In genomic region chr1:37474051-37474696, GRCh38 we compare ENCODE assay signal across 8 cellular contexts. TPM values are rescaled to one million over a fixed set of nuclear protein-coding genes. Genes with fewer than 3 reads are reported as not detected.
DNase-seq lines count a peak whose midpoint lies in the region; FAIRE-seq and TF ChIP-seq lines count a peak whose summit lies in the region.

Gene ZC3H12A, plus strand, starts transcription at chr1:37474580. Its CDS starts 917 bp downstream, at chr1:37475497.

- no peak within 1 kb of the TSS for H4K8ac ChIP-seq in neuronal stem cell (ENCODE audit: low read depth, low read length)

- H3K4me1 ChIP-seq in GM23248 (ENCODE audit: insufficient read depth) (peaks cover 69% of the 10 kb centered on the region), Loucy (ENCODE audit: insufficient read depth, low read length, poor library complexity, severe bottlenecking) (peaks cover 70% of the 10 kb centered on the region), neuronal stem cell (ENCODE audit: control insufficient read depth in 2 of 2, insufficient read depth in 1 of 2, low read depth in 1 of 2, low read length in 2 of 2) (peaks cover 27 to 41% of the 10 kb centered on the region in 2 donors)

- 1 to 2% methylated on average over 30 to 52 of the region's 78 CpGs for WGBS in GM23248 (ENCODE audit: low coverage in 1 of 2, low lambda C conversion rate in 2 of 2, missing lambda C conversion rate in 2 of 2), 2 experiments
- no CpG with 5 or more reads among the region's 78 CpGs for WGBS in neuronal stem cell (ENCODE audit: extremely low coverage in 2 of 2, insufficient read length in 2 of 2, insufficient replicate concordance in 1 of 2), 2 donors

- peak within 1 kb of the TSS; percentile 92 for H3K9ac ChIP-seq in GM23248
- H3K9ac ChIP-seq in Loucy (ENCODE audit: low read depth, low read length, poor library complexity, severe bottlenecking) = peak within 1 kb of the TSS; percentile 90
- H3K9ac ChIP-seq in neuronal stem cell (ENCODE audit: low read depth, low read length, poor library complexity) = peak within 1 kb of the TSS; percentile 89

- no peaks in the 10 kb centered on the region for H4K20me1 ChIP-seq in GM23248 (ENCODE audit: insufficient read depth)
- peaks cover 36% of the 10 kb centered on the region for H4K20me1 ChIP-seq in Loucy (ENCODE audit: insufficient read depth, low read length, poor library complexity, severe bottlenecking)

- peak within 1 kb of the TSS; percentile 40 for H2BK15ac ChIP-seq in neuronal stem cell (ENCODE audit: low read length)

- H3F3A ChIP-seq in GM23248 (ENCODE audit: insufficient read depth) = peaks cover 70% of the 10 kb centered on the region
- 0 out of 2 replicates have a peak, but pooled peaks cover 3% of the 10 kb centered on the region for H3F3A ChIP-seq in Loucy (ENCODE audit: low read depth)

- in situ Hi-C loops in GM23248 (cut with MboI) = no loop called here
- in situ Hi-C loops in SK-MEL-5 (cut with HindIII; ENCODE audit: low pct_unique_long_range_greater_than_20kb, low sequenced_read_pairs) = no loop called here

- H3K4me2 ChIP-seq in GM23248 (ENCODE audit: unreplicated experiment) = peak within 1 kb of the TSS; percentile 96
- H3K4me2 ChIP-seq in Loucy (ENCODE audit: low read depth, low read length, poor library complexity, severe bottlenecking) = peak within 1 kb of the TSS; percentile 93
- peak within 1 kb of the TSS; percentile 97 for H3K4me2 ChIP-seq in neuronal stem cell (ENCODE audit: insufficient read depth, low read length, poor library complexity, severe bottlenecking)

- peak within 1 kb of the TSS; percentile 2 for H2AK5ac ChIP-seq in neuronal stem cell (ENCODE audit: low read depth, low read length)

- H3K79me2 ChIP-seq in GM23248 (ENCODE audit: insufficient read depth) (peaks cover 56% of the 10 kb centered on the region), Loucy (ENCODE audit: insufficient read depth, low read length) (peaks cover 66% of the 10 kb centered on the region)

- H3K18ac ChIP-seq in neuronal stem cell (ENCODE audit: low read length) = peak within 1 kb of the TSS; percentile 93

- no peak for FAIRE-seq in frontal cortex (lab: Jason Lieb, UNC)

- H3K27ac ChIP-seq in GM23248 = peak within 1 kb of the TSS; percentile 98
- H3K27ac ChIP-seq in neuronal stem cell (replicated peaks; ENCODE audit: low read length) = no peak within 1 kb of the TSS
- H3K27ac ChIP-seq in substantia nigra (ENCODE audit: low read depth, low read length, poor library complexity, severe bottlenecking) = peak within 1 kb of the TSS; percentile 83

- H2BK5ac ChIP-seq in neuronal stem cell (ENCODE audit: low read length) = no peak within 1 kb of the TSS

- peak within 1 kb of the TSS; percentile 89 for H3K23ac ChIP-seq in neuronal stem cell (ENCODE audit: low read depth, low read length, poor library complexity)

- peak within 1 kb of the TSS; percentile 79 for H2AFZ ChIP-seq in GM23248
- peak within 1 kb of the TSS; percentile 90 for H2AFZ ChIP-seq in Loucy (ENCODE audit: low read length)
- H2AFZ ChIP-seq in neuronal stem cell (ENCODE audit: low read length) = peak within 1 kb of the TSS; percentile 94

- no peak within 1 kb of the TSS for H4K91ac ChIP-seq in neuronal stem cell (ENCODE audit: low read depth, low read length, poor library complexity)

- DNase-seq in DMS79 (lab: John Stamatoyannopoulos, UW) (peak; percentile 72), GM23248 (peak; percentile 94), SK-MEL-5 (ENCODE audit: low read depth, low spot score) (peak; percentile 73), frontal cortex (ENCODE audit: low spot score in 2 of 2) (peak; percentile 98 to 100), neuronal stem cell (ENCODE audit: low spot score) (peak; percentile 85), substantia nigra (lab: John Stamatoyannopoulos, UW) (peak in 48 of 49 donors; percentile 22 to 95 (median 76))
- peak; percentile 77 to 91 (median 81) for DNase-seq in activated naive CD4-positive, alpha-beta T cell (lab: John Stamatoyannopoulos, UW)

- no peak for TF ChIP-seq CTCF in Loucy (conservative IDR thresholded peaks at IDR 0.05; ENCODE audit: low read length)

- no peak within 1 kb of the TSS for H3K4ac ChIP-seq in neuronal stem cell (ENCODE audit: low read length)

- no peak within 1 kb of the TSS for H2BK120ac ChIP-seq in neuronal stem cell (ENCODE audit: low read depth, low read length)

- no peaks in the 10 kb centered on the region for H3K9me2 ChIP-seq in GM23248 (ENCODE audit: insufficient read depth)
- no peaks in the 10 kb centered on the region for H3K9me2 ChIP-seq in Loucy (replicated peaks; ENCODE audit: low read depth, low read length)

- peak within 1 kb of the TSS; percentile 87 for H3K4me3 ChIP-seq in GM23248
- peak within 1 kb of the TSS; percentile 98 for H3K4me3 ChIP-seq in Loucy (ENCODE audit: low read length, poor library complexity, severe bottlenecking)
- H3K4me3 ChIP-seq in neuronal stem cell (ENCODE audit: low read length in 2 of 2) = peak within 1 kb of the TSS; percentile 70 to 84

- H3K14ac ChIP-seq in neuronal stem cell (ENCODE audit: low read length) = peak within 1 kb of the TSS; percentile 9

- H3K27me3 ChIP-seq in GM23248 (replicated peaks; ENCODE audit: insufficient read depth) = no peaks in the 10 kb centered on the region
- H3K27me3 ChIP-seq in Loucy (ENCODE audit: insufficient read depth, low read length, poor library complexity, severe bottlenecking) = no peaks in the 10 kb centered on the region
- H3K27me3 ChIP-seq in neuronal stem cell (ENCODE audit: control insufficient read depth in 3 of 3, insufficient read depth in 3 of 3, low read depth in 1 of 3, low read length in 3 of 3) = peaks cover 0 to 24% (median 17%) of the 10 kb centered on the region in 3 experiments

- H3K9me3 ChIP-seq in GM23248 (ENCODE audit: low read depth) = no peaks in the 10 kb centered on the region
- H3K9me3 ChIP-seq in Loucy (ENCODE audit: insufficient read depth, low read depth, low read length) = no peaks in the 10 kb centered on the region
- no peaks in the 10 kb centered on the region for H3K9me3 ChIP-seq in neuronal stem cell (replicated peaks in 1 of 2; ENCODE audit: control insufficient read depth in 2 of 2, insufficient read depth in 1 of 2, low read depth in 1 of 2, low read length in 2 of 2)

- H2BK12ac ChIP-seq in neuronal stem cell (ENCODE audit: low read length) = peak within 1 kb of the TSS; percentile 82

- H3K79me1 ChIP-seq in neuronal stem cell (ENCODE audit: low read depth, low read length) = no peaks in the 10 kb centered on the region

- no peaks in the 10 kb centered on the region for H3K36me3 ChIP-seq in GM23248 (ENCODE audit: low read depth)
- H3K36me3 ChIP-seq in Loucy (ENCODE audit: insufficient read depth, low read length) = no peaks in the 10 kb centered on the region
- peaks cover 8 to 26% of the 10 kb centered on the region in 2 donors for H3K36me3 ChIP-seq in neuronal stem cell (replicated peaks in 1 of 2; ENCODE audit: control insufficient read depth in 2 of 2, insufficient read depth in 2 of 2, low read length in 2 of 2)

RNA-seq across cellular contexts. Expression of gene ZC3H12A, which starts in this region (rescaled TPM):
- total RNA-seq in GM23248 (2014; rRNA removed; shearing (Covaris generic)) = 8.9 and 9.2 TPM in 2 replicates
- polyA plus RNA-seq in GM23248 (2016; fragmentation: Nextera tagmentation; extraction: Ambion mirVana) = 5.0 and 7.1 TPM in 2 replicates
- total RNA-seq in SK-MEL-5 (2014; rRNA removed; shearing (Covaris generic)) = 1.5 and 3.4 TPM in 2 replicates
- 3.3 and 4.0 TPM in 2 replicates for polyA plus RNA-seq in SK-MEL-5 (2015; cell fraction: cytosol; rRNA removed)
- 9.5 and 11.5 TPM in 2 replicates for polyA plus RNA-seq in SK-MEL-5 (2015; cell fraction: nucleus; rRNA removed)
- total RNA-seq in frontal cortex = 0.41 TPM
- polyA plus RNA-seq in neuronal stem cell (2013, experiment 1 of 2) = 2.5 TPM
- 2.1 TPM for polyA plus RNA-seq in neuronal stem cell (2013, experiment 2 of 2)

Comparison
In these comparisons a context has a peak if more than half of its experiments do, and no peak if none do; other contexts are left out.
1. Peak in DNase-seq in frontal cortex; RNA of the gene not detected or under 1 TPM.